ENCODE assay signal across 20 cellular contexts in genomic region chr14:92373336-92373735, GRCh38. TPM values are rescaled to one million over a fixed set of nuclear protein-coding genes. Genes with fewer than 3 reads are reported as not detected.
DNase-seq lines count a peak whose midpoint lies in the region; ATAC-seq, FAIRE-seq and TF ChIP-seq lines count a peak whose summit lies in the region.
"Had no signal": no experiment of that assay in that cellular context is flagged by ENCODE, and none has a peak within 500 bp of the region (broad histone marks: within the 10 kb centered on the region; RNA-seq: fewer than 3 reads in every experiment).

No MANE protein-coding gene starts in this region.

- H4K20me1 ChIP-seq in GM23248 (ENCODE audit: insufficient read depth) = no peaks in the 10 kb centered on the region
- H4K20me1 ChIP-seq: BLaER1 had no signal

- DNase-seq in AG10803 (ENCODE audit: low read depth) (peak; percentile 8), GM23248 (peak; percentile 46), choroid plexus epithelial cell (ENCODE audit: low read depth) (peak; percentile 15), urothelium cell line (ENCODE audit: low spot score) (peak; percentile 9), heart left ventricle (no peak)
- DNase-seq in activated CD8-positive, alpha-beta memory T cell treated with anti-CD3 and anti-CD28 coated beads, Interleukin-2, amount 50 U/mL, for 4 hours = no peak
- DNase-seq in effector CD4-positive, alpha-beta T cell = no peak
- DNase-seq: ACHN; AML-193; CD8-positive, alpha-beta memory T cell; IMR-90; KBM-7 had no signal

- H3K4me3 ChIP-seq in AG10803 (ENCODE audit: low read length) (no peak overlapping the region), GM23248 (no peak overlapping the region), choroid plexus epithelial cell (ENCODE audit: low read depth, low read length) (no peak overlapping the region), heart left ventricle (no peak overlapping the region)
- H3K4me3 ChIP-seq: BLaER1, HAP-1 had no signal

- no peak for ATAC-seq in heart left ventricle

- no peak overlapping the region for H3K4me2 ChIP-seq in GM23248 (ENCODE audit: unreplicated experiment)
- H3K4me2 ChIP-seq: BLaER1 had no signal

- H3K79me2 ChIP-seq in GM23248 (ENCODE audit: insufficient read depth) = no peaks in the 10 kb centered on the region

- H3K9me2 ChIP-seq in GM23248 (ENCODE audit: insufficient read depth) = no peaks in the 10 kb centered on the region

- H3F3A ChIP-seq in GM23248 (ENCODE audit: insufficient read depth) = no peaks in the 10 kb centered on the region

- TF ChIP-seq CTCF in AG10803 (conservative IDR thresholded peaks at IDR 0.05; ENCODE audit: low read length) = no peak
- no peak for TF ChIP-seq CTCF in choroid plexus epithelial cell (conservative IDR thresholded peaks at IDR 0.05; ENCODE audit: low read depth, low read length)
- TF ChIP-seq CTCF in heart left ventricle (IDR thresholded peaks at IDR 0.05) = no peak

- H3K36me3 ChIP-seq in GM23248 (ENCODE audit: low read depth) (no peaks in the 10 kb centered on the region), heart left ventricle (no peaks in the 10 kb centered on the region)
- H3K36me3 ChIP-seq: BLaER1, HAP-1 had no signal

- no peak overlapping the region for H2AFZ ChIP-seq in GM23248

- H3K27ac ChIP-seq in GM23248 (no peak overlapping the region), heart left ventricle (no peak overlapping the region)
- H3K27ac ChIP-seq: BLaER1 had no signal

- 63 to 66% methylated on average over 7 of the region's 7 CpGs for WGBS in GM23248 (ENCODE audit: low coverage in 1 of 2, low lambda C conversion rate in 2 of 2, missing lambda C conversion rate in 2 of 2), 2 experiments
- WGBS in heart left ventricle, 4 donors = 71 to 85% (median 83%) methylated on average over 6 to 7 of the region's 7 CpGs

- TF ChIP-seq POLR2A in heart left ventricle (IDR thresholded peaks at IDR 0.05) = no peak

- no peak overlapping the region for H3K9ac ChIP-seq in GM23248
- H3K9ac ChIP-seq: BLaER1 had no signal

- FAIRE-seq in urothelium cell line (lab: Jason Lieb, UNC) = no peak
- FAIRE-seq: G401.6, GM12892, H1 had no signal

- H3K4me1 ChIP-seq in GM23248 (ENCODE audit: insufficient read depth) (no peaks in the 10 kb centered on the region), heart left ventricle (no peaks in the 10 kb centered on the region)
- H3K4me1 ChIP-seq: BLaER1, HAP-1 had no signal

- intact Hi-C loops in heart left ventricle (cut with DNase I) = no loop called here

- in situ Hi-C loops in GM23248 (cut with MboI) = no loop called here

- H3K27me3 ChIP-seq in GM23248 (replicated peaks; ENCODE audit: insufficient read depth) = peaks cover 20% of the 10 kb centered on the region
- no peaks in the 10 kb centered on the region for H3K27me3 ChIP-seq in heart left ventricle
- H3K27me3 ChIP-seq: BLaER1 had no signal

- H3K9me3 ChIP-seq in GM23248 (ENCODE audit: low read depth) (no peaks in the 10 kb centered on the region), heart left ventricle (no peaks in the 10 kb centered on the region)

RNA-seq across cellular contexts. Expression of gene SLC24A4, which starts 50.4 kb away (rescaled TPM):
- not detected in 2 replicates for total RNA-seq in GM23248 (2014; rRNA removed; shearing (Covaris generic))
- polyA plus RNA-seq in GM23248 (2016; fragmentation: Nextera tagmentation; extraction: Ambion mirVana) (not detected in 2 replicates), heart left ventricle (under 1 TPM; 0.08 to 0.19 TPM)
- 1 to 10 TPM in 1 of 9 donors, under 1 TPM in 8; 0.05 to 1.6 (median 0.24) TPM for total RNA-seq in heart left ventricle
- total RNA-seq: A172, Daoy, HT-29, IMR-90 had no signal
- polyA plus RNA-seq: CD8-positive, alpha-beta memory T cell; IMR-90 had no signal

Comparison
In these comparisons a context has a peak if more than half of its experiments do, and no peak if none do; other contexts are left out.
1. DNase-seq: peak in AG10803 (single experiment), GM23248 (single experiment), choroid plexus epithelial cell (single experiment) and urothelium cell line (single experiment); none in activated CD8-positive, alpha-beta memory T cell treated with anti-CD3 and anti-CD28 coated beads, Interleukin-2, amount 50 U/mL, for 4 hours (single experiment), effector CD4-positive, alpha-beta T cell (single experiment) and heart left ventricle (0 of 5).